In the genomic region with DNA sequence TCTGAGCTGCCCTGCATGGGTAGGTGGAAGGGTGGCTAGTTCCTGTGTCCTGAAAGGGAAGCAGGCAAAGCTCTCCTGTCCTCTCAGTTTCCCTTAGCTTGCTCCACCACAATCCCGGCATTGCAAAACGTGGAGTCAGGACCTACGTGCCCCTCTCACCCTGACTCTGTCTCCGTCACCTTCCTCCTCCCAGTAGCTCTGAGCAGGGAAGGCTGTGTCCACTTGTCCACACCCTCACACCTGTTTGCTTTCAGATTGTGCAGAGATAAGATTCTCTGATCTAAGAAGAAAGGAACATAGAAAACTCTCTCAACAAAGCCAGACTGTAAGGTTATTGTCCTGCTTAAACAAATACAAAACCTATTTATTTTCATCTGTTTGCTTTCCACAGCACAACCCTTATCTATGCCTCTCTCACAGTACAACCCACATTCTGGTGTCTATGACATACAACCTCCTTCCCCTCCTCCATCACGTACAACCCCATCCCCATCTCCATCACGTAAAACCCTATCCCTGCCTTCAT, we compare ENCODE assay signal across 23 cellular contexts.
DNase-seq lines count a peak whose midpoint lies in the region; ATAC-seq, FAIRE-seq and TF ChIP-seq lines count a peak whose summit lies in the region.
"Had no signal": no experiment of that assay in that cellular context is flagged by ENCODE, and none has a peak within 500 bp of the region (broad histone marks: within the 10 kb centered on the region; RNA-seq: fewer than 3 reads in every experiment).

No MANE protein-coding gene starts in this region.

- H3K27me3 ChIP-seq in HepG2 (ENCODE audit: control insufficient read depth in 1 of 2, insufficient read depth in 2 of 2, low read length in 2 of 2) (no peaks in the 10 kb centered on the region), transverse colon (no peaks in the 10 kb centered on the region)
- H3K27me3 ChIP-seq: BE2C, tibial nerve had no signal

- peak overlapping the region in 1 of 3 experiments; percentile 15; a peak in 1 of 6 replicates for H3K4me3 ChIP-seq in HepG2 (replicated peaks in 1 of 3; ENCODE audit: insufficient read depth in 1 of 3, low read depth in 2 of 3, low read length in 3 of 3)
- H3K4me3 ChIP-seq in transverse colon = no peak overlapping the region
- H3K4me3 ChIP-seq: tibial nerve had no signal

- 5% methylated on average over 6 of the region's 6 CpGs for WGBS in HepG2 (ENCODE audit: low lambda C conversion rate)
- WGBS in transverse colon (ENCODE audit: low coverage in 1 of 2), 2 donors = 46 to 62% methylated on average over 2 to 6 of the region's 6 CpGs

- H4K20me1 ChIP-seq in HepG2 (ENCODE audit: insufficient read depth, low read length) = no peaks in the 10 kb centered on the region

- no peaks in the 10 kb centered on the region for H3K9me3 ChIP-seq in HepG2 (ENCODE audit: low read length)
- no peaks in the 10 kb centered on the region for H3K9me3 ChIP-seq in transverse colon
- H3K9me3 ChIP-seq: BE2C, tibial nerve had no signal

- H3K36me3 ChIP-seq in HepG2 (replicated peaks in 1 of 2; ENCODE audit: control insufficient read depth in 1 of 2, insufficient read depth in 2 of 2, low read length in 2 of 2) = no peaks in the 10 kb centered on the region
- no peaks in the 10 kb centered on the region for H3K36me3 ChIP-seq in transverse colon
- H3K36me3 ChIP-seq: BE2C, tibial nerve had no signal

- peak; percentile 89 for FAIRE-seq in HepG2 (lab: Jason Lieb, UNC)
- FAIRE-seq: A204.1, small intestine had no signal

- H3K4me1 ChIP-seq in HepG2 (ENCODE audit: insufficient read depth, low read length) (peaks cover 77% of the 10 kb centered on the region), transverse colon (peaks cover 0 to 28% (median 4%) of the 10 kb centered on the region in 4 donors)
- H3K4me1 ChIP-seq: BE2C, tibial nerve had no signal

- peaks cover 66% of the 10 kb centered on the region for H3K4me1 Mint-ChIP-seq in activated CD4-positive, alpha-beta memory T cell treated with anti-CD3 and anti-CD28 coated beads for 36 hours (ENCODE audit: low read depth)
- peaks cover 35% of the 10 kb centered on the region for H3K4me1 Mint-ChIP-seq in activated CD4-positive, alpha-beta memory T cell treated with anti-CD3 and anti-CD28 coated beads, Interleukin-2, amount 10 ng/mL, durations not matched to agents 7 days and 5 days
- H3K4me1 Mint-ChIP-seq in immature natural killer cell = no peaks in the 10 kb centered on the region

- TF ChIP-seq CTCF in HepG2 (CRISPR knock-in tag; IDR thresholded peaks at IDR 0.05) (peak; percentile 13; the same call in 1 of the 2 replicates), transverse colon (IDR thresholded peaks at IDR 0.05) (no peak)

- H3K79me2 ChIP-seq in HepG2 (ENCODE audit: insufficient read depth, low read length) = no peaks in the 10 kb centered on the region

- BruUV-seq in HepG2 (replicated peaks; lab: Mats Ljungman, UMichigan) = no TSS peak

- no peak for TF ChIP-seq RAD21 in HepG2 (CRISPR knock-in tag; IDR thresholded peaks at IDR 0.05)

- no peak overlapping the region for H2AFZ ChIP-seq in HepG2 (ENCODE audit: low read length)

- peaks cover 10% of the 10 kb centered on the region for H3K9me3 Mint-ChIP-seq in activated CD4-positive, alpha-beta memory T cell treated with anti-CD3 and anti-CD28 coated beads for 36 hours
- peaks cover 16% of the 10 kb centered on the region for H3K9me3 Mint-ChIP-seq in activated CD4-positive, alpha-beta memory T cell treated with anti-CD3 and anti-CD28 coated beads, Interleukin-2, amount 10 ng/mL, durations not matched to agents 7 days and 5 days
- H3K9me3 Mint-ChIP-seq in immature natural killer cell = no peaks in the 10 kb centered on the region

- CTCF ChIA-PET in activated CD4-positive, alpha-beta memory T cell treated with anti-CD3 and anti-CD28 coated beads for 36 hours (lab: Charles Lee) = interaction anchor here (2.0 kb wide), 1 partner anchor 120 kb away, joined by 4 read pairs; no protein-coding TSS in a partner anchor
- CTCF ChIA-PET in activated CD4-positive, alpha-beta memory T cell treated with anti-CD3 and anti-CD28 coated beads, Interleukin-2, amount 10 ng/mL, durations not matched to agents 7 days and 5 days (lab: Charles Lee) = no interaction called here
- CTCF ChIA-PET in HepG2 (lab: Yijun Ruan, JAX; ENCODE audit: low intra/inter-chr PET ratio, low total read pairs) = no interaction called here

- peak overlapping the region; percentile 57 for H3K4me2 ChIP-seq in HepG2 (ENCODE audit: low read depth, low read length)

- TF ChIP-seq POLR2A in HepG2 (IDR thresholded peaks at IDR 0.05; ENCODE audit: insufficient read depth in 1 of 2, low read depth in 2 of 2, low read length in 2 of 2) = no peak
- TF ChIP-seq POLR2A in transverse colon (IDR thresholded peaks at IDR 0.05) = no peak

- H3K27ac ChIP-seq in HepG2 (ENCODE audit: extremely low read length, insufficient read depth, low read length) = peak overlapping the region; percentile 58
- H3K27ac ChIP-seq in transverse colon = peak overlapping the region; percentile 37 to 75 (median 55)
- H3K27ac ChIP-seq: tibial nerve had no signal

- H3K4me3 Mint-ChIP-seq in activated CD4-positive, alpha-beta memory T cell treated with anti-CD3 and anti-CD28 coated beads for 36 hours = no peak overlapping the region
- no peak overlapping the region for H3K4me3 Mint-ChIP-seq in activated CD4-positive, alpha-beta memory T cell treated with anti-CD3 and anti-CD28 coated beads, Interleukin-2, amount 10 ng/mL, durations not matched to agents 7 days and 5 days
- H3K4me3 Mint-ChIP-seq in immature natural killer cell = no peak overlapping the region
- H3K4me3 Mint-ChIP-seq: activated CD4-positive, alpha-beta T cell treated with anti-CD3 and anti-CD28 coated beads, Interleukin-2, amount 10 ng/mL, durations not matched to agents 24 days and 14 days; T-cell had no signal

- intact Hi-C loops in activated CD4-positive, alpha-beta memory T cell treated with anti-CD3 and anti-CD28 coated beads for 36 hours (cut with micrococcal nuclease) = loop anchor here (5.0 kb wide), 1 partner anchor 572 kb away; no protein-coding TSS in a partner anchor
- intact Hi-C loops in HepG2 (cut with micrococcal nuclease; ENCODE audit: unreplicated experiment) (loop anchor here (2.0 kb wide), 3 partner anchors 23 to 59 kb away; no protein-coding TSS in a partner anchor), transverse colon (cut with DNase I; ENCODE audit: low total_unique reads) (no loop called here)

- in situ Hi-C loops in HepG2 (cut with HindIII; ENCODE audit: extremely low pct_ligation_motif_present, low pct_unique_long_range_greater_than_20kb) (loop anchor here (5.0 to 25.0 kb wide), 2 partner anchors 42 to 512 kb away; no protein-coding TSS in a partner anchor), transverse colon (cut with MboI; ENCODE audit: low pct_ligation_motif_present in 1 of 4, low pct_unique_long_range_greater_than_20kb in 1 of 4, low sequenced_read_pairs in 3 of 4) (loop anchor here in 3 of 4 donors (25.0 kb wide), 3 partner anchors 112 to 512 kb away; a partner anchor contains a TSS)

- peak overlapping the region; percentile 3 for H3K27ac Mint-ChIP-seq in activated CD4-positive, alpha-beta memory T cell treated with anti-CD3 and anti-CD28 coated beads for 36 hours
- H3K27ac Mint-ChIP-seq in activated CD4-positive, alpha-beta memory T cell treated with anti-CD3 and anti-CD28 coated beads, Interleukin-2, amount 10 ng/mL, durations not matched to agents 7 days and 5 days = no peak overlapping the region
- H3K27ac Mint-ChIP-seq in immature natural killer cell = no peak overlapping the region
- H3K27ac Mint-ChIP-seq: activated CD4-positive, alpha-beta T cell treated with anti-CD3 and anti-CD28 coated beads, Interleukin-2, amount 10 ng/mL, durations not matched to agents 24 days and 14 days; T-cell had no signal

- peaks cover 7% of the 10 kb centered on the region for H3K36me3 Mint-ChIP-seq in activated CD4-positive, alpha-beta memory T cell treated with anti-CD3 and anti-CD28 coated beads for 36 hours
- H3K36me3 Mint-ChIP-seq in activated CD4-positive, alpha-beta memory T cell treated with anti-CD3 and anti-CD28 coated beads, Interleukin-2, amount 10 ng/mL, durations not matched to agents 7 days and 5 days (ENCODE audit: low read depth) = no peaks in the 10 kb centered on the region
- H3K36me3 Mint-ChIP-seq in immature natural killer cell = no peaks in the 10 kb centered on the region
- H3K36me3 Mint-ChIP-seq: T-cell had no signal

- POLR2A ChIA-PET in activated CD4-positive, alpha-beta memory T cell treated with anti-CD3 and anti-CD28 coated beads for 36 hours (lab: Charles Lee) = no interaction called here
- POLR2A ChIA-PET in activated CD4-positive, alpha-beta memory T cell treated with anti-CD3 and anti-CD28 coated beads, Interleukin-2, amount 10 ng/mL, durations not matched to agents 7 days and 5 days (lab: Charles Lee) = no interaction called here
- POLR2A ChIA-PET in HepG2 (lab: Yijun Ruan, JAX) = interaction anchor here (0.9 to 1.5 kb wide), 7 partner anchors 11 to 136 kb away, joined by 3 to 10 read pairs (median 4); a partner anchor contains a TSS

- TF ChIP-seq EP300 in HepG2 (IDR thresholded peaks at IDR 0.05; ENCODE audit: low read depth in 2 of 2, low read length in 2 of 2) (peak in 1 of 2 experiments; percentile 94; a peak in 2 of 4 replicates), HepG2 (CRISPR knock-in tag; IDR thresholded peaks at IDR 0.05; ENCODE audit: borderline replicate concordance) (peak; percentile 96), transverse colon (IDR thresholded peaks at IDR 0.05; ENCODE audit: low read depth) (no peak)

- peak; percentile 96 for ATAC-seq in HepG2
- no peak for ATAC-seq in GM19397 (IDR thresholded peaks at IDR 0.05; ENCODE audit: unreplicated experiment)
- ATAC-seq: T-cell had no signal

- peak overlapping the region; percentile 32; the same call in 1 of the 2 replicates for H3K9ac ChIP-seq in HepG2 (ENCODE audit: insufficient read depth, low read depth, low read length)

- no peaks in the 10 kb centered on the region for H3K27me3 Mint-ChIP-seq in activated CD4-positive, alpha-beta memory T cell treated with anti-CD3 and anti-CD28 coated beads for 36 hours
- H3K27me3 Mint-ChIP-seq in activated CD4-positive, alpha-beta memory T cell treated with anti-CD3 and anti-CD28 coated beads, Interleukin-2, amount 10 ng/mL, durations not matched to agents 7 days and 5 days = peaks cover 14% of the 10 kb centered on the region
- peaks cover 2 to 5% (median 2%) of the 10 kb centered on the region in 3 donors for H3K27me3 Mint-ChIP-seq in immature natural killer cell (ENCODE audit: low read depth in 3 of 3)

- no peak for DNase-seq in activated CD4-positive, alpha-beta memory T cell treated with anti-CD3 and anti-CD28 coated beads for 36 hours
- no peak for DNase-seq in activated CD4-positive, alpha-beta memory T cell treated with anti-CD3 and anti-CD28 coated beads, Interleukin-2, amount 10 ng/mL, durations not matched to agents 7 days and 5 days
- DNase-seq in NCI-H2196 treated with DMSO at 0.1 percent for 48 hours (lab: John Stamatoyannopoulos, UW; ENCODE audit: unreplicated experiment) = peak; percentile 10
- DNase-seq in HepG2 (ENCODE audit: low spot score) = peak; percentile 99
- peak; percentile 48 for DNase-seq in transverse colon
- no peak for DNase-seq in NCI-H82 (lab: John Stamatoyannopoulos, UW)
- DNase-seq in immature natural killer cell = no peak
- DNase-seq: activated CD4-positive, alpha-beta T cell treated with anti-CD3 and anti-CD28 coated beads, Interleukin-2, amount 10 ng/mL, durations not matched to agents 24 days and 14 days; activated gamma-delta T cell; amniotic stem cell; BE2C; hippocampal formation; MM.1S; NCI-H1694; NCI-H2227 treated with DMSO at 0.1 percent for 48 hours; OCI-M1; SIG-M5; small intestine; stimulated activated naive CD4-positive, alpha-beta T cell treated with Interleukin-2 at 50 U/mL for 16 hours; T-cell had no signal

Comparison
In these comparisons a context has a peak if more than half of its experiments do, and no peak if none do; other contexts are left out.
1. DNase-seq: peak in NCI-H2196 treated with DMSO at 0.1 percent for 48 hours (single experiment), HepG2 (single experiment) and transverse colon (single experiment); none in activated CD4-positive, alpha-beta memory T cell treated with anti-CD3 and anti-CD28 coated beads for 36 hours (single experiment), activated CD4-positive, alpha-beta memory T cell treated with anti-CD3 and anti-CD28 coated beads, Interleukin-2, amount 10 ng/mL, durations not matched to agents 7 days and 5 days (single experiment), NCI-H82 (single experiment) and immature natural killer cell (0 of 3).